In genomic region chr1:119388450-119388849, GRCh38 we compare ENCODE assay signal across 1 cellular context.
TF ChIP-seq lines count a peak whose summit lies in the region.

No MANE protein-coding gene starts in this region.

TF ChIP-seq in GM23338, 12 proteins besides CTCF, POLR2A, EP300 and RAD21 (continued from another document):
- TF ChIP-seq ZNF462 (CRISPR knock-in tag; IDR thresholded peaks at IDR 0.05), result no peak
- no peak for TF ChIP-seq EZH2 (IDR thresholded peaks at IDR 0.05; ENCODE audit: low read depth, unreplicated experiment)
- TF ChIP-seq CREB1 (CRISPR knock-in tag; IDR thresholded peaks at IDR 0.05; ENCODE audit: low read depth), result no peak
- no peak for TF ChIP-seq ZNF114 (CRISPR knock-in tag; IDR thresholded peaks at IDR 0.05)
- no peak for TF ChIP-seq REST (IDR thresholded peaks at IDR 0.05; ENCODE audit: unreplicated experiment)
- TF ChIP-seq NANOG (IDR thresholded peaks at IDR 0.05; ENCODE audit: borderline replicate concordance), result no peak
TF ChIP-seq in GM23338: peak in this region for 0.
